21 cellular contexts compared by ENCODE assay signal in the genomic region with DNA sequence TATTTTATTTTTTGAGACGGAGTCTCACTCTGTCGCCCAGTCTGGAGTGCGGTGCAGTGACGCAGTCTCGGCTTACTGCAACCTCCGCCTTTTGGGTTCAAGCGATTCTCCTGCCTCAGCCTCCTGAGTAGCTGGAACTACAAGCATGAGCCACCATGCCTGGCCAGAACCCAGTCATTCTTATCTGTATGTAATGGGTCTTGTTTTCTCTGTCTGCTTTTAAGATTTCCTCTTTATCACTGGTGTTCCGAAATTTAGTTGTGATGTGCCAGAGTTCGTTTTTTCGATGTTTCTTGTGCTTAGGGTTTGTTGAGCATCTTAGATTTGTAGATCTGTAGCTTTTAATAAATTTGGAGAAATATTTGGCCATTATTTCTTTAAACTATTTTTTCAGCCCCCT. TPM values are rescaled to one million over a fixed set of nuclear protein-coding genes. Genes with fewer than 3 reads are reported as not detected.
DNase-seq lines count a peak whose midpoint lies in the region; ATAC-seq, FAIRE-seq and TF ChIP-seq lines count a peak whose summit lies in the region.
"Had no signal": no experiment of that assay in that cellular context is flagged by ENCODE, and none has a peak within 500 bp of the region (broad histone marks: within the 10 kb centered on the region; RNA-seq: fewer than 3 reads in every experiment).

No MANE protein-coding gene starts in this region.

- H3K36me3 ChIP-seq in naive thymus-derived CD4-positive, alpha-beta T cell (ENCODE audit: control insufficient read depth in 2 of 3, insufficient read depth in 3 of 3, low read length in 3 of 3): no peaks in the 10 kb centered on the region
- H3K36me3 ChIP-seq in PC-3 (ENCODE audit: low read depth, low read length): no peaks in the 10 kb centered on the region

- H3K4me3 ChIP-seq in naive thymus-derived CD4-positive, alpha-beta T cell (ENCODE audit: low read length): no peak overlapping the region
- H3K4me3 ChIP-seq in PC-3 (ENCODE audit: low read length): no peak overlapping the region
- H3K4me3 ChIP-seq: SJCRH30 had no signal

- H3K9me3 ChIP-seq in CD4-positive, alpha-beta T cell (ENCODE audit: control insufficient read depth, low read length): no peaks in the 10 kb centered on the region
- no peaks in the 10 kb centered on the region for H3K9me3 ChIP-seq in naive thymus-derived CD4-positive, alpha-beta T cell (ENCODE audit: control insufficient read depth in 2 of 3, low read length in 3 of 3)
- H3K9me3 ChIP-seq in PC-3 (ENCODE audit: low read length): no peaks in the 10 kb centered on the region
- H3K9me3 ChIP-seq: SJCRH30 had no signal

- no peaks in the 10 kb centered on the region for H3K9me3 Mint-ChIP-seq in activated naive CD4-positive, alpha-beta T cell treated with anti-CD3 and anti-CD28 coated beads, Interleukin-2, amount 50 U/mL, for 24 hours
- H3K9me3 Mint-ChIP-seq in CD4-positive, alpha-beta T cell: no peaks in the 10 kb centered on the region
- H3K9me3 Mint-ChIP-seq in activated T-helper 1 cell treated with anti-CD3 and anti-CD28 coated beads, Interleukin-12 subunit alpha, Interleukin-12 subunit beta, Interleukin-2, Interleukin-4 antibody, amounts not matched to agents 30 ng/mL and 10 ng/mL and 1 ng/mL, durations not matched to agents 14 hours and 24 hours and 36 hours: no peaks in the 10 kb centered on the region
- H3K9me3 Mint-ChIP-seq in naive thymus-derived CD4-positive, alpha-beta T cell: peaks cover 0 to 1% (median 0%) of the 10 kb centered on the region in 11 donors
- H3K9me3 Mint-ChIP-seq: CD8-positive, alpha-beta memory T cell had no signal

- no peak overlapping the region for H3K27ac ChIP-seq in CD4-positive, alpha-beta T cell (ENCODE audit: low read depth, low read length)
- H3K27ac ChIP-seq in naive thymus-derived CD4-positive, alpha-beta T cell (ENCODE audit: low read depth, low read length): no peak overlapping the region
- no peak overlapping the region for H3K27ac ChIP-seq in PC-3 (ENCODE audit: low read length)
- H3K27ac ChIP-seq: SJCRH30 had no signal

- peaks cover 45% of the 10 kb centered on the region for H3K79me2 ChIP-seq in PC-3 (ENCODE audit: low read length)

- H3K4me1 Mint-ChIP-seq in activated naive CD4-positive, alpha-beta T cell treated with anti-CD3 and anti-CD28 coated beads, Interleukin-2, amount 50 U/mL, for 24 hours: peaks cover 60% of the 10 kb centered on the region
- peaks cover 59% of the 10 kb centered on the region for H3K4me1 Mint-ChIP-seq in CD4-positive, alpha-beta T cell (ENCODE audit: low read depth)
- peaks cover 27% of the 10 kb centered on the region for H3K4me1 Mint-ChIP-seq in activated T-helper 1 cell treated with anti-CD3 and anti-CD28 coated beads, Interleukin-12 subunit alpha, Interleukin-12 subunit beta, Interleukin-2, Interleukin-4 antibody, amounts not matched to agents 30 ng/mL and 10 ng/mL and 1 ng/mL, durations not matched to agents 14 hours and 24 hours and 36 hours (ENCODE audit: low read depth)
- peaks cover 42 to 63% (median 51%) of the 10 kb centered on the region in 7 donors for H3K4me1 Mint-ChIP-seq in naive thymus-derived CD4-positive, alpha-beta T cell

- peaks cover 10 to 40% of the 10 kb centered on the region in 2 donors for H3K4me1 ChIP-seq in naive thymus-derived CD4-positive, alpha-beta T cell (ENCODE audit: control insufficient read depth in 2 of 2, insufficient read depth in 2 of 2, low read length in 2 of 2)
- peaks cover 1% of the 10 kb centered on the region for H3K4me1 ChIP-seq in PC-3 (ENCODE audit: insufficient read depth, low read length)

- no peaks in the 10 kb centered on the region for H3K27me3 Mint-ChIP-seq in activated naive CD4-positive, alpha-beta T cell treated with anti-CD3 and anti-CD28 coated beads, Interleukin-2, amount 50 U/mL, for 24 hours
- no peaks in the 10 kb centered on the region for H3K27me3 Mint-ChIP-seq in CD4-positive, alpha-beta T cell
- no peaks in the 10 kb centered on the region for H3K27me3 Mint-ChIP-seq in activated T-helper 1 cell treated with anti-CD3 and anti-CD28 coated beads, Interleukin-12 subunit alpha, Interleukin-12 subunit beta, Interleukin-2, Interleukin-4 antibody, amounts not matched to agents 30 ng/mL and 10 ng/mL and 1 ng/mL, durations not matched to agents 14 hours and 24 hours and 36 hours (ENCODE audit: insufficient read depth)
- no peaks in the 10 kb centered on the region for H3K27me3 Mint-ChIP-seq in naive thymus-derived CD4-positive, alpha-beta T cell
- H3K27me3 Mint-ChIP-seq: CD8-positive, alpha-beta memory T cell had no signal

- TF ChIP-seq CTCF in CD4-positive, alpha-beta T cell (IDR thresholded peaks at IDR 0.05): no peak
- TF ChIP-seq CTCF in PC-3 (conservative IDR thresholded peaks at IDR 0.05; ENCODE audit: low read depth, low read length): no peak

- POLR2A ChIA-PET in CD4-positive, alpha-beta T cell (lab: Charles Lee): interaction anchor here (1.6 to 2.8 kb wide), 2 partner anchors 15 to 19 kb away, joined by 9 read pairs; partner anchors contain the start of genes NAIF1 and SLC25A25
- POLR2A ChIA-PET in naive thymus-derived CD4-positive, alpha-beta T cell (lab: Charles Lee): interaction anchor here (0.7 to 2.6 kb wide), 6 partner anchors 14 to 133 kb away, joined by 3 to 15 read pairs (median 4); partner anchors contain the start of genes NAIF1 and SLC25A25
- POLR2A ChIA-PET in PC-3 (lab: Charles Lee; ENCODE audit: unreplicated experiment): no interaction called here

- H2AFZ ChIP-seq in PC-3 (ENCODE audit: low read length): no peak overlapping the region

- CTCF ChIA-PET in CD4-positive, alpha-beta T cell (lab: Charles Lee): interaction anchor here (0.6 to 1.1 kb wide), 3 partner anchors 9 to 143 kb away, joined by 3 to 4 read pairs (median 3); no protein-coding TSS in a partner anchor
- CTCF ChIA-PET in naive thymus-derived CD4-positive, alpha-beta T cell (lab: Charles Lee): interaction anchor here (0.7 to 1.3 kb wide), 3 partner anchors 15 to 54 kb away, joined by 3 to 4 read pairs (median 3); no protein-coding TSS in a partner anchor
- CTCF ChIA-PET in PC-3 (lab: Charles Lee): no interaction called here

- no peak overlapping the region for H3K4me3 Mint-ChIP-seq in activated naive CD4-positive, alpha-beta T cell treated with anti-CD3 and anti-CD28 coated beads, Interleukin-2, amount 50 U/mL, for 24 hours
- no peak overlapping the region for H3K4me3 Mint-ChIP-seq in CD4-positive, alpha-beta T cell
- H3K4me3 Mint-ChIP-seq in activated T-helper 1 cell treated with anti-CD3 and anti-CD28 coated beads, Interleukin-12 subunit alpha, Interleukin-12 subunit beta, Interleukin-2, Interleukin-4 antibody, amounts not matched to agents 30 ng/mL and 10 ng/mL and 1 ng/mL, durations not matched to agents 14 hours and 24 hours and 36 hours: no peak overlapping the region
- peak overlapping the region in 1 of 10 donors; percentile 80 for H3K4me3 Mint-ChIP-seq in naive thymus-derived CD4-positive, alpha-beta T cell

- no peak overlapping the region for H3K4me2 ChIP-seq in PC-3 (ENCODE audit: low read length)

- no peaks in the 10 kb centered on the region for H3K27me3 ChIP-seq in CD4-positive, alpha-beta T cell (ENCODE audit: control insufficient read depth, insufficient read depth, low read length)
- no peaks in the 10 kb centered on the region for H3K27me3 ChIP-seq in naive thymus-derived CD4-positive, alpha-beta T cell (ENCODE audit: control insufficient read depth in 2 of 2, insufficient read depth in 2 of 2, low read length in 2 of 2)
- no peaks in the 10 kb centered on the region for H3K27me3 ChIP-seq in PC-3 (ENCODE audit: low read length)
- H3K27me3 ChIP-seq: SJCRH30 had no signal

- no peak for DNase-seq in activated naive CD4-positive, alpha-beta T cell treated with Interleukin-2 at 50 U/mL for 16 hours
- no peak for DNase-seq in CD4-positive, alpha-beta T cell
- no peak for DNase-seq in activated T-helper 1 cell treated with anti-CD3 and anti-CD28 coated beads, Interleukin-12 subunit alpha, Interleukin-12 subunit beta, Interleukin-2, Interleukin-4 antibody, amounts not matched to agents 30 ng/mL and 10 ng/mL and 1 ng/mL, durations not matched to agents 14 hours and 24 hours and 36 hours (ENCODE audit: low spot score)
- DNase-seq in naive thymus-derived CD4-positive, alpha-beta T cell: no peak
- DNase-seq in GM19239 (ENCODE audit: insufficient read length, low spot score) (no peak), PC-3 (no peak)
- DNase-seq: CD8-positive, alpha-beta memory T cell; DMS79; IMR-90; Kasumi-1; NCI-H1417 treated with DMSO at 0.1 percent for 48 hours; NCI-H1930; NCI-H69; NK-92 treated with Interleukin-12 subunit alpha and Interleukin-12 subunit beta, amount 100 ng/mL, for 24 hours; OCI-M1; RPMI8226; SJCRH30 had no signal

- H3K9ac ChIP-seq in PC-3 (ENCODE audit: low read length): no peak overlapping the region

- no peaks in the 10 kb centered on the region for H3K9me2 ChIP-seq in PC-3 (replicated peaks; ENCODE audit: low read length)

- no peak for FAIRE-seq in GM19239 (lab: Jason Lieb, UNC)
- FAIRE-seq: D721Med, H54 had no signal

- no peaks in the 10 kb centered on the region for H4K20me1 ChIP-seq in PC-3 (ENCODE audit: low read length)

- intact Hi-C loops in CD4-positive, alpha-beta T cell (cut with DNase I, micrococcal nuclease): no loop called here
- intact Hi-C loops in activated T-helper 1 cell treated with anti-CD3 and anti-CD28 coated beads, Interleukin-12 subunit alpha, Interleukin-12 subunit beta, Interleukin-2, Interleukin-4 antibody, amounts not matched to agents 30 ng/mL and 10 ng/mL and 1 ng/mL, durations not matched to agents 14 hours and 24 hours and 36 hours (cut with micrococcal nuclease): no loop called here
- intact Hi-C loops in naive thymus-derived CD4-positive, alpha-beta T cell (cut with micrococcal nuclease): no loop called here
- intact Hi-C loops in PC-3 (cut with micrococcal nuclease): no loop called here

- no peaks in the 10 kb centered on the region for H3F3A ChIP-seq in PC-3 (ENCODE audit: low read length, unreplicated experiment)

- H3K36me3 Mint-ChIP-seq in activated naive CD4-positive, alpha-beta T cell treated with anti-CD3 and anti-CD28 coated beads, Interleukin-2, amount 50 U/mL, for 24 hours: peaks cover 3% of the 10 kb centered on the region
- H3K36me3 Mint-ChIP-seq in CD4-positive, alpha-beta T cell (ENCODE audit: low read depth): peaks cover 22% of the 10 kb centered on the region
- H3K36me3 Mint-ChIP-seq in activated T-helper 1 cell treated with anti-CD3 and anti-CD28 coated beads, Interleukin-12 subunit alpha, Interleukin-12 subunit beta, Interleukin-2, Interleukin-4 antibody, amounts not matched to agents 30 ng/mL and 10 ng/mL and 1 ng/mL, durations not matched to agents 14 hours and 24 hours and 36 hours (ENCODE audit: low read depth): peaks cover 3% of the 10 kb centered on the region
- peaks cover 4 to 22% (median 10%) of the 10 kb centered on the region in 5 donors for H3K36me3 Mint-ChIP-seq in naive thymus-derived CD4-positive, alpha-beta T cell

- H3K27ac Mint-ChIP-seq in activated naive CD4-positive, alpha-beta T cell treated with anti-CD3 and anti-CD28 coated beads, Interleukin-2, amount 50 U/mL, for 24 hours: peak overlapping the region; percentile 87
- H3K27ac Mint-ChIP-seq in CD4-positive, alpha-beta T cell: peak overlapping the region; percentile 67
- peak overlapping the region; percentile 30 for H3K27ac Mint-ChIP-seq in activated T-helper 1 cell treated with anti-CD3 and anti-CD28 coated beads, Interleukin-12 subunit alpha, Interleukin-12 subunit beta, Interleukin-2, Interleukin-4 antibody, amounts not matched to agents 30 ng/mL and 10 ng/mL and 1 ng/mL, durations not matched to agents 14 hours and 24 hours and 36 hours
- H3K27ac Mint-ChIP-seq in naive thymus-derived CD4-positive, alpha-beta T cell: peak overlapping the region in 7 of 9 donors; percentile 2 to 97 (median 75)

- no peak for ATAC-seq in CD4-positive, alpha-beta T cell (ENCODE audit: poor library complexity)
- ATAC-seq in naive thymus-derived CD4-positive, alpha-beta T cell: no peak
- ATAC-seq in PC-3: no peak
- no peak for ATAC-seq in HG03460 (IDR thresholded peaks at IDR 0.05; ENCODE audit: unreplicated experiment)

- BruUV-seq in PC-3 (replicated peaks; lab: Mats Ljungman, UMichigan): no TSS peak

RNA-seq across cellular contexts. Expression of gene SLC25A25, which starts 19.2 kb away (rescaled TPM):
- 10 to 100 TPM; 16.9 to 17.7 TPM for total RNA-seq in CD4-positive, alpha-beta T cell
- total RNA-seq in activated T-helper 1 cell treated with anti-CD3 and anti-CD28 coated beads, Interleukin-12 subunit alpha, Interleukin-12 subunit beta, Interleukin-2, Interleukin-4 antibody, amounts not matched to agents 30 ng/mL and 10 ng/mL and 1 ng/mL, durations not matched to agents 14 hours and 24 hours and 36 hours: 13.4 and 13.5 TPM in 2 replicates
- 10 to 100 TPM; 12.4 to 26.3 (median 15.1) TPM for total RNA-seq in naive thymus-derived CD4-positive, alpha-beta T cell
- polyA plus RNA-seq in naive thymus-derived CD4-positive, alpha-beta T cell: 10 to 100 TPM in 1 of 2 donors, 1 to 10 TPM in 1; 8.4 to 14.7 TPM
- 25.2 and 37.0 TPM in 2 replicates for total RNA-seq in PC-3 (2014; rRNA removed)

RNA-seq across cellular contexts. Expression of gene NAIF1, which starts 20.1 kb away (rescaled TPM):
- total RNA-seq in CD4-positive, alpha-beta T cell: 10 to 100 TPM; 11.5 to 16.8 TPM
- total RNA-seq in activated T-helper 1 cell treated with anti-CD3 and anti-CD28 coated beads, Interleukin-12 subunit alpha, Interleukin-12 subunit beta, Interleukin-2, Interleukin-4 antibody, amounts not matched to agents 30 ng/mL and 10 ng/mL and 1 ng/mL, durations not matched to agents 14 hours and 24 hours and 36 hours: 11.5 and 12.2 TPM in 2 replicates
- total RNA-seq in naive thymus-derived CD4-positive, alpha-beta T cell: 10 to 100 TPM; 10.7 to 13.3 (median 11.8) TPM
- 10 to 100 TPM in 1 of 2 donors, 1 to 10 TPM in 1; 8.6 to 14.8 TPM for polyA plus RNA-seq in naive thymus-derived CD4-positive, alpha-beta T cell
- total RNA-seq in PC-3 (2014; rRNA removed): 8.4 and 11.1 TPM in 2 replicates

RNA-seq across cellular contexts. Expression of gene PTGES2, which starts 40.3 kb away (rescaled TPM):
- 10 to 100 TPM; 43.7 to 43.8 TPM for total RNA-seq in CD4-positive, alpha-beta T cell
- total RNA-seq in activated T-helper 1 cell treated with anti-CD3 and anti-CD28 coated beads, Interleukin-12 subunit alpha, Interleukin-12 subunit beta, Interleukin-2, Interleukin-4 antibody, amounts not matched to agents 30 ng/mL and 10 ng/mL and 1 ng/mL, durations not matched to agents 14 hours and 24 hours and 36 hours: 87.7 and 89.2 TPM in 2 replicates
- total RNA-seq in naive thymus-derived CD4-positive, alpha-beta T cell: 10 to 100 TPM; 52.0 to 70.8 (median 61.3) TPM
- 10 to 100 TPM; 32.3 to 36.1 TPM for polyA plus RNA-seq in naive thymus-derived CD4-positive, alpha-beta T cell
- 250 and 258 TPM in 2 replicates for total RNA-seq in PC-3 (2014; rRNA removed)

Comparison
In these comparisons a context has a peak if more than half of its experiments do, and no peak if none do; other contexts are left out.
1. H3K27ac Mint-ChIP-seq: peak in every context shown above with its lines; median percentile 87 in activated naive CD4-positive, alpha-beta T cell treated with anti-CD3 and anti-CD28 coated beads, Interleukin-2, amount 50 U/mL, for 24 hours; 75 in naive thymus-derived CD4-positive, alpha-beta T cell; 67 in CD4-positive, alpha-beta T cell; 30 in activated T-helper 1 cell treated with anti-CD3 and anti-CD28 coated beads, Interleukin-12 subunit alpha, Interleukin-12 subunit beta, Interleukin-2, Interleukin-4 antibody, amounts not matched to agents 30 ng/mL and 10 ng/mL and 1 ng/mL, durations not matched to agents 14 hours and 24 hours and 36 hours.